Comparison of ENCODE assay signal across 8 cellular contexts in the genomic region with DNA sequence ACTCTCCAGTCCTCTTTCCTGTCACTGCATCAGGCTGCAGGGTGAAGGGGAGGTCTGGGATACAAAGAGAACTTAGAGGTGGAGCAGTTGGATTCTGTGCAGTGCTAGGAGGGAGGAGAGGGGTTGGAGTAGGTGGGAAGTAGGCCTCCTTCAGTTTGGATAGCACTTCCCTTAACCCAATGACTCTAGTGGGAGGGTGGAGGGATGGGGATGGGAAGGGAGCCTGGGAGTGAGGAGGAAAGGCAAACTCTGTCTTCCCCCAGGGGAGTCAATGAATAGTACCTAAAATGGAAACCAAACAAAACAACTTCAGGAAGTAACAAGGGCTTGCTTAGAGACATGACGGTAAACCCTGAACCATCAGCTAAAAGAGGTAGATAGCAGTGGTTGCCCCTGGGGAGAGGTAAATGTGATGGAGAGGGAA. TPM values are rescaled to one million over a fixed set of nuclear protein-coding genes. Genes with fewer than 3 reads are reported as not detected.
DNase-seq lines count a peak whose midpoint lies in the region; ATAC-seq and TF ChIP-seq lines count a peak whose summit lies in the region.

No MANE protein-coding gene starts in this region.

- peaks cover 16% of the 10 kb centered on the region for H3K4me1 Mint-ChIP-seq in activated naive CD4-positive, alpha-beta T cell treated with anti-CD3 and anti-CD28 coated beads, Interleukin-2, amount 10 ng/mL, durations not matched to agents 7 days and 5 days
- H3K4me1 Mint-ChIP-seq in effector memory CD8-positive, alpha-beta T cell (ENCODE audit: low read depth in 2 of 2) = peaks cover 9% of the 10 kb centered on the region in 2 donors

- H3K27me3 Mint-ChIP-seq in activated naive CD4-positive, alpha-beta T cell treated with anti-CD3 and anti-CD28 coated beads, Interleukin-2, amount 10 ng/mL, durations not matched to agents 7 days and 5 days = peaks cover 43% of the 10 kb centered on the region
- H3K27me3 Mint-ChIP-seq in effector memory CD8-positive, alpha-beta T cell = peaks cover 32 to 38% of the 10 kb centered on the region in 2 donors

- peak overlapping the region; percentile 95 to 100 for H3K27ac ChIP-seq in uterus

- intact Hi-C loops in uterus (cut with DNase I; ENCODE audit: low total_unique reads) = no loop called here

- H3K4me1 ChIP-seq in uterus = peaks cover 22 to 61% of the 10 kb centered on the region in 2 donors

- no peaks in the 10 kb centered on the region for H3K27me3 ChIP-seq in uterus

- peak overlapping the region; percentile 46 to 58 for H3K4me3 ChIP-seq in uterus

- no peaks in the 10 kb centered on the region for H3K36me3 ChIP-seq in uterus

- no peaks in the 10 kb centered on the region for H3K9me3 Mint-ChIP-seq in activated naive CD4-positive, alpha-beta T cell treated with anti-CD3 and anti-CD28 coated beads, Interleukin-2, amount 10 ng/mL, durations not matched to agents 7 days and 5 days
- H3K9me3 Mint-ChIP-seq in effector memory CD8-positive, alpha-beta T cell = no peaks in the 10 kb centered on the region

- no peaks in the 10 kb centered on the region for H3K36me3 Mint-ChIP-seq in activated naive CD4-positive, alpha-beta T cell treated with anti-CD3 and anti-CD28 coated beads, Interleukin-2, amount 10 ng/mL, durations not matched to agents 7 days and 5 days
- peaks cover 5% of the 10 kb centered on the region for H3K36me3 Mint-ChIP-seq in effector memory CD8-positive, alpha-beta T cell (ENCODE audit: insufficient read depth)

- no peak for TF ChIP-seq CTCF in uterus (IDR thresholded peaks at IDR 0.05)

- peak overlapping the region; percentile 39 for H3K4me3 Mint-ChIP-seq in activated naive CD4-positive, alpha-beta T cell treated with anti-CD3 and anti-CD28 coated beads, Interleukin-2, amount 10 ng/mL, durations not matched to agents 7 days and 5 days
- peak overlapping the region; percentile 24 to 75 for H3K4me3 Mint-ChIP-seq in effector memory CD8-positive, alpha-beta T cell

- no peak overlapping the region for H3K27ac Mint-ChIP-seq in activated naive CD4-positive, alpha-beta T cell treated with anti-CD3 and anti-CD28 coated beads, Interleukin-2, amount 10 ng/mL, durations not matched to agents 7 days and 5 days
- H3K27ac Mint-ChIP-seq in effector memory CD8-positive, alpha-beta T cell = no peak overlapping the region

- H3K9me3 ChIP-seq in uterus = no peaks in the 10 kb centered on the region

- CTCF ChIA-PET in activated naive CD4-positive, alpha-beta T cell treated with anti-CD3 and anti-CD28 coated beads, Interleukin-2, amount 10 ng/mL, durations not matched to agents 7 days and 5 days (lab: Charles Lee) = interaction anchor here (1.0 to 2.2 kb wide), 3 partner anchors 10 to 21 kb away, joined by 4 to 7 read pairs (median 7); no protein-coding TSS in a partner anchor

- peak; percentile 44 to 50 for TF ChIP-seq POLR2A in uterus (IDR thresholded peaks at IDR 0.05)

- peak; percentile 16 for DNase-seq in activated naive CD4-positive, alpha-beta T cell treated with anti-CD3 and anti-CD28 coated beads, Interleukin-2, amount 10 ng/mL, durations not matched to agents 7 days and 5 days
- DNase-seq in activated naive CD4-positive, alpha-beta T cell (lab: John Stamatoyannopoulos, UW) = no peak
- DNase-seq in effector memory CD8-positive, alpha-beta T cell = no peak
- DNase-seq in midbrain (lab: John Stamatoyannopoulos, UW) (peak; percentile 20), uterus (peak; percentile 62 to 81)
- no peak for DNase-seq in activated CD4-positive, alpha-beta T cell treated with anti-CD3 and anti-CD28 coated beads, Interleukin-2, amount 50 U/mL, for 1 hour
- DNase-seq in activated CD8-positive, alpha-beta memory T cell treated with anti-CD3 and anti-CD28 coated beads, Interleukin-2, amount 50 U/mL, for 48 hours = no peak

- no peak for ATAC-seq in effector memory CD8-positive, alpha-beta T cell (replicated peaks)
- no peak for ATAC-seq in HG02642 (IDR thresholded peaks at IDR 0.05; ENCODE audit: poor library complexity, unreplicated experiment)

RNA-seq across cellular contexts. Expression of gene GSN, which starts 30.7 kb away (rescaled TPM):
- 1,000 to 10,000 TPM in 2 of 4 donors, 100 to 1,000 TPM in 2; 567 to 1,619 (median 884) TPM for total RNA-seq in uterus

Comparison
In these comparisons a context has a peak if more than half of its experiments do, and no peak if none do; other contexts are left out.
1. DNase-seq: peak in activated naive CD4-positive, alpha-beta T cell treated with anti-CD3 and anti-CD28 coated beads, Interleukin-2, amount 10 ng/mL, durations not matched to agents 7 days and 5 days (single experiment), midbrain (single experiment) and uterus (2 of 2); none in activated naive CD4-positive, alpha-beta T cell (0 of 4), effector memory CD8-positive, alpha-beta T cell (0 of 3), activated CD4-positive, alpha-beta T cell treated with anti-CD3 and anti-CD28 coated beads, Interleukin-2, amount 50 U/mL, for 1 hour (single experiment) and activated CD8-positive, alpha-beta memory T cell treated with anti-CD3 and anti-CD28 coated beads, Interleukin-2, amount 50 U/mL, for 48 hours (single experiment).